Comparison of ENCODE assay signal across 16 cellular contexts in the genomic region with DNA sequence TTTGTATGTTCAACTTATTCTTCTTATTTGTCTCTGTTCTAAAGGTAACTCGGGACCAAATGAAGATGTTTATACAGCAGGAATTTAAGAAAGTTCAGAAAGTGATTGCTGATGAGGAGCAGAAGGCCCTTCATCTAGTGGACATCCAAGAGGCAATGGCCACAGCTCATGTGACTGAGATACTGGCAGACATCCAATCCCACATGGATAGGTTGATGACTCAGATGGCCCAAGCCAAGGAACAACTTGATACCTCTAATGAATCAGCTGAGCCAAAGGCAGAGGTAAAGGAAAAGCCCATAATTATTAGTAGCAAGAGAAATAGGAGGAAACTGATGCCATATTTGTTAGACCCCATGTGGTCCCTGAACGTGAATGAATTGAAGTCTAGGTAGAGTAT.
DNase-seq lines count a peak whose midpoint lies in the region; ATAC-seq and TF ChIP-seq lines count a peak whose summit lies in the region.
"Had no signal": no experiment of that assay in that cellular context is flagged by ENCODE, and none has a peak within 500 bp of the region (broad histone marks: within the 10 kb centered on the region; RNA-seq: fewer than 3 reads in every experiment).

No MANE protein-coding gene starts in this region.

- H3K36me3 ChIP-seq in adrenal gland (replicated peaks in 1 of 2): peaks cover 0 to 8% of the 10 kb centered on the region in 2 donors
- H3K36me3 ChIP-seq in WERI-Rb-1: peaks cover 16% of the 10 kb centered on the region
- peaks cover 19% of the 10 kb centered on the region for H3K36me3 ChIP-seq in upper lobe of right lung
- H3K36me3 ChIP-seq: ovary had no signal

- H3K9me3 ChIP-seq in adrenal gland (replicated peaks in 1 of 3): peaks cover 0 to 12% (median 7%) of the 10 kb centered on the region in 3 donors
- H3K9me3 ChIP-seq in WERI-Rb-1 (ENCODE audit: severe bottlenecking): no peaks in the 10 kb centered on the region
- no peaks in the 10 kb centered on the region for H3K9me3 ChIP-seq in upper lobe of right lung
- H3K9me3 ChIP-seq: ovary had no signal

- intact Hi-C loops in adrenal gland (cut with DNase I): no loop called here
- intact Hi-C loops in upper lobe of right lung (cut with DNase I): no loop called here

- H3K4me1 ChIP-seq in adrenal gland (replicated peaks in 1 of 2): peaks cover 14 to 18% of the 10 kb centered on the region in 2 donors
- no peaks in the 10 kb centered on the region for H3K4me1 ChIP-seq in upper lobe of right lung

- H3K27ac ChIP-seq in adrenal gland (no peak overlapping the region), WERI-Rb-1 (no peak overlapping the region), upper lobe of right lung (no peak overlapping the region)
- H3K27ac ChIP-seq: BLaER1 treated with 17β-estradiol and CSF1 and Interleukin-3, amounts not matched to agents 10 nM and 100 nM; coronary artery; ovary had no signal

- no peaks in the 10 kb centered on the region for H3K27me3 ChIP-seq in adrenal gland
- no peaks in the 10 kb centered on the region for H3K27me3 ChIP-seq in WERI-Rb-1 (ENCODE audit: insufficient read depth, low read depth, severe bottlenecking)
- H3K27me3 ChIP-seq in upper lobe of right lung: no peaks in the 10 kb centered on the region
- H3K27me3 ChIP-seq: BLaER1 treated with 17β-estradiol and CSF1 and Interleukin-3, amounts not matched to agents 10 nM and 100 nM; ovary had no signal

- 90 to 95% (median 93%) methylated on average over 2 of the region's 2 CpGs for WGBS in adrenal gland, 4 donors

- TF ChIP-seq CTCF in AG10803 (conservative IDR thresholded peaks at IDR 0.05; ENCODE audit: low read length) (no peak), adrenal gland (IDR thresholded peaks at IDR 0.05) (no peak), WERI-Rb-1 (IDR thresholded peaks at IDR 0.05; ENCODE audit: low read depth, low read length) (no peak), upper lobe of right lung (IDR thresholded peaks at IDR 0.05) (no peak)

- no peak for ATAC-seq in GM18519 (IDR thresholded peaks at IDR 0.05; ENCODE audit: low FRiP score, unreplicated experiment)
- ATAC-seq in upper lobe of right lung: no peak

- DNase-seq in AG10803 (ENCODE audit: low read depth) (peak; percentile 46), HS-27A (ENCODE audit: low read depth) (peak; percentile 56), adrenal gland (peak in 6 of 7 donors; percentile 29 to 52 (median 43)), iris pigment epithelial cell (ENCODE audit: low read depth) (peak; percentile 87), WERI-Rb-1 (no peak), upper lobe of right lung (no peak)
- no peak for DNase-seq in stimulated activated CD4-positive, alpha-beta T cell treated with anti-CD3 and anti-CD28 coated beads, Interleukin-12 subunit alpha, Interleukin-12 subunit beta, amount 100 ng/mL, for 4 hours
- DNase-seq: activated naive CD4-positive, alpha-beta T cell treated with anti-CD3 and anti-CD28 coated beads, Interleukin-2, amount 10 ng/mL, durations not matched to agents 7 days and 5 days; NCI-H1694; ovary; stimulated activated CD4-positive, alpha-beta T cell treated with anti-CD3 and anti-CD28 coated beads, Interleukin-2, amount 100 ng/mL, for 48 hours; stimulated activated naive CD4-positive, alpha-beta T cell treated with Interleukin-2 at 50 U/mL for 16 hours had no signal

- no peak for TF ChIP-seq POLR2A in adrenal gland (IDR thresholded peaks at IDR 0.05)

- no peak overlapping the region for H3K4me3 ChIP-seq in AG10803 (ENCODE audit: low read length)
- no peak overlapping the region for H3K4me3 ChIP-seq in adrenal gland
- H3K4me3 ChIP-seq in WERI-Rb-1 (ENCODE audit: low read depth, low read length): no peak overlapping the region
- no peak overlapping the region for H3K4me3 ChIP-seq in upper lobe of right lung
- H3K4me3 ChIP-seq: BLaER1 treated with 17β-estradiol and CSF1 and Interleukin-3, amounts not matched to agents 10 nM and 100 nM; coronary artery; lung; ovary had no signal

Comparison
In these comparisons a context has a peak if more than half of its experiments do, and no peak if none do; other contexts are left out.
1. DNase-seq: peak in AG10803 (single experiment), HS-27A (single experiment), adrenal gland (6 of 7) and iris pigment epithelial cell (single experiment); none in stimulated activated CD4-positive, alpha-beta T cell treated with anti-CD3 and anti-CD28 coated beads, Interleukin-12 subunit alpha, Interleukin-12 subunit beta, amount 100 ng/mL, for 4 hours (single experiment), WERI-Rb-1 (single experiment) and upper lobe of right lung (single experiment).